In genomic region chr9:132283165-132283564, GRCh38 we compare ENCODE assay signal across 25 cellular contexts.
DNase-seq lines count a peak whose midpoint lies in the region; ATAC-seq, FAIRE-seq and TF ChIP-seq lines count a peak whose summit lies in the region.
"Had no signal": no experiment of that assay in that cellular context is flagged by ENCODE, and none has a peak within 500 bp of the region (broad histone marks: within the 10 kb centered on the region; RNA-seq: fewer than 3 reads in every experiment).

No MANE protein-coding gene starts in this region.

- H3K27ac ChIP-seq in IMR-90 (ENCODE audit: insufficient read depth, low read length) (no peak overlapping the region), K562 (ENCODE audit: extremely low read depth, low read depth, low read length) (no peak overlapping the region)
- H3K27ac ChIP-seq: KMS-11, psoas muscle, SJCRH30, transverse colon had no signal

- H3K27me3 Mint-ChIP-seq in activated naive CD4-positive, alpha-beta T cell treated with anti-CD3 and anti-CD28 coated beads for 36 hours (ENCODE audit: low read depth): no peaks in the 10 kb centered on the region
- H3K27me3 Mint-ChIP-seq: naive thymus-derived CD4-positive, alpha-beta T cell had no signal

- H2BK5ac ChIP-seq in IMR-90 (ENCODE audit: low read depth, low read length, poor library complexity, severe bottlenecking): no peak overlapping the region

- peaks cover 13% of the 10 kb centered on the region for H3K9me1 ChIP-seq in IMR-90 (ENCODE audit: insufficient read depth, low read length)
- H3K9me1 ChIP-seq in K562 (ENCODE audit: control insufficient read depth, insufficient read depth, low read length): no peaks in the 10 kb centered on the region

- no peaks in the 10 kb centered on the region for H3K9me3 Mint-ChIP-seq in activated naive CD4-positive, alpha-beta T cell treated with anti-CD3 and anti-CD28 coated beads for 36 hours
- H3K9me3 Mint-ChIP-seq: activated T-helper 2 cell treated with anti-CD3 and anti-CD28 coated beads, Interferon-gamma antibody, Interleukin-2, Interleukin-4, amounts not matched to agents 10 μg/mL and 5 μg/mL and 100 μg/mL, durations not matched to agents 14 hours and 24 hours and 36 hours; naive thymus-derived CD4-positive, alpha-beta T cell had no signal

- CTCF ChIA-PET in activated naive CD4-positive, alpha-beta T cell treated with anti-CD3 and anti-CD28 coated beads for 36 hours (lab: Charles Lee): no interaction called here
- CTCF ChIA-PET in IMR-90 (lab: Yijun Ruan, JAX) (no interaction called here), K562 (lab: Yijun Ruan, JAX; ENCODE audit: low intra/inter-chr PET ratio) (no interaction called here)

- H3K27me3 ChIP-seq in IMR-90 (ENCODE audit: control insufficient read depth, insufficient read depth, low read length) (no peaks in the 10 kb centered on the region), K562 (ENCODE audit: control insufficient read depth in 2 of 2, insufficient read depth in 2 of 2, low read length in 2 of 2) (no peaks in the 10 kb centered on the region)
- H3K27me3 ChIP-seq: SJCRH30, transverse colon had no signal

- H4K5ac ChIP-seq in IMR-90 (ENCODE audit: low read depth, low read length): peak overlapping the region; percentile 36; the same call in 1 of the 2 replicates

- H2BK120ac ChIP-seq in IMR-90 (ENCODE audit: low read depth, low read length): no peak overlapping the region

- peak; percentile 32 for FAIRE-seq in K562 (lab: Jason Lieb, UNC)
- FAIRE-seq: keratinocyte had no signal

- H3K9me3 ChIP-seq in IMR-90 (ENCODE audit: control insufficient read depth, insufficient read depth, low read length) (no peaks in the 10 kb centered on the region), K562 (replicated peaks; ENCODE audit: control insufficient read depth, insufficient read depth, low read depth, low read length) (no peaks in the 10 kb centered on the region)
- H3K9me3 ChIP-seq: Caco-2, psoas muscle, SJCRH30, transverse colon had no signal

- intact Hi-C loops in activated naive CD4-positive, alpha-beta T cell treated with anti-CD3 and anti-CD28 coated beads for 36 hours (cut with micrococcal nuclease): no loop called here
- intact Hi-C loops in IMR-90 (cut with micrococcal nuclease) (no loop called here), K562 (cut with micrococcal nuclease) (no loop called here)

- no peak overlapping the region for H2BK15ac ChIP-seq in IMR-90 (ENCODE audit: low read depth, low read length)

- no peaks in the 10 kb centered on the region for H3K79me2 ChIP-seq in K562 (ENCODE audit: control insufficient read depth, insufficient read depth, low read length)

- WGBS in IMR-90 (ENCODE audit: extremely low coverage in 2 of 2, insufficient read length in 1 of 2), 2 experiments: no CpG with 5 or more reads among the region's 4 CpGs
- WGBS in K562 (ENCODE audit: insufficient coverage, low coverage, missing lambda C conversion rate): 53% methylated on average over 4 of the region's 4 CpGs

- H3K4me1 ChIP-seq in IMR-90 (ENCODE audit: control insufficient read depth, insufficient read depth, low read length) (peaks cover 11% of the 10 kb centered on the region), K562 (replicated peaks in 1 of 2; ENCODE audit: control insufficient read depth in 2 of 2, insufficient read depth in 2 of 2, low read length in 2 of 2) (no peaks in the 10 kb centered on the region)
- H3K4me1 ChIP-seq: Caco-2, psoas muscle, SJCRH30, transverse colon had no signal

- no peaks in the 10 kb centered on the region for H3K4me1 Mint-ChIP-seq in activated naive CD4-positive, alpha-beta T cell treated with anti-CD3 and anti-CD28 coated beads for 36 hours (ENCODE audit: low read depth)

- no peak overlapping the region for H3K14ac ChIP-seq in IMR-90 (replicated peaks; ENCODE audit: low read depth, low read length)

- no peak overlapping the region for H3K18ac ChIP-seq in IMR-90 (ENCODE audit: low read depth, low read length)

- peaks cover 29% of the 10 kb centered on the region for H3K36me3 Mint-ChIP-seq in activated naive CD4-positive, alpha-beta T cell treated with anti-CD3 and anti-CD28 coated beads for 36 hours (ENCODE audit: low read depth)

- TF ChIP-seq EP300 in K562 (IDR thresholded peaks at IDR 0.05; ENCODE audit: low read length): no peak

- H3K79me1 ChIP-seq in IMR-90 (ENCODE audit: low read depth in 1 of 2, low read length in 2 of 2): peaks cover 23 to 28% of the 10 kb centered on the region in 2 experiments

- ATAC-seq in IMR-90 (ENCODE audit: low read depth) (no peak), K562 (no peak)
- peak; percentile 81 for ATAC-seq in stimulated activated naive CD8-positive, alpha-beta T cell treated with anti-CD3 and anti-CD28 coated beads, Interleukin-15, Interleukin-2, amounts not matched to agents 100 U/mL and 50 U/mL, for 24 hours
- ATAC-seq: left ventricle myocardium superior; naive thymus-derived CD4-positive, alpha-beta T cell; psoas muscle had no signal

- H3K4me2 ChIP-seq in IMR-90 (ENCODE audit: low read depth, low read length) (no peak overlapping the region), K562 (ENCODE audit: insufficient read depth, low read length) (no peak overlapping the region)
- H3K4me2 ChIP-seq: KMS-11 had no signal

- H4K8ac ChIP-seq in IMR-90 (ENCODE audit: low read depth in 2 of 2, low read length in 2 of 2): no peak overlapping the region

- no peak overlapping the region for H2AK9ac ChIP-seq in IMR-90 (replicated peaks; ENCODE audit: low read depth, low read length, poor library complexity)

- no peak overlapping the region for H2BK20ac ChIP-seq in IMR-90 (ENCODE audit: low read depth, low read length)

- H4K20me1 ChIP-seq in IMR-90 (ENCODE audit: insufficient read depth, low read length) (peaks cover 32% of the 10 kb centered on the region), K562 (replicated peaks; ENCODE audit: control insufficient read depth, insufficient read depth, low read length) (no peaks in the 10 kb centered on the region)

- no peak overlapping the region for H2AK5ac ChIP-seq in IMR-90 (ENCODE audit: low read depth, low read length)

- H2AFZ ChIP-seq in IMR-90 (replicated peaks; ENCODE audit: low read length, poor library complexity): no peak overlapping the region
- H2AFZ ChIP-seq in K562 (ENCODE audit: low read depth, low read length): no peak overlapping the region

- 0 out of 2 replicates have a peak overlapping the region, but pooled peaks have one; percentile 6 for H3K4ac ChIP-seq in IMR-90 (ENCODE audit: low read depth, low read length)

- H3K23ac ChIP-seq in IMR-90 (ENCODE audit: low read depth, low read length): no peak overlapping the region; the same call in 1 of the 2 replicates

- peak overlapping the region; percentile 41 for H3K27ac Mint-ChIP-seq in activated naive CD4-positive, alpha-beta T cell treated with anti-CD3 and anti-CD28 coated beads for 36 hours

- no peak overlapping the region for H3K56ac ChIP-seq in IMR-90 (ENCODE audit: extremely low read depth, insufficient read depth, low read length)

- no peak overlapping the region for H4K91ac ChIP-seq in IMR-90 (ENCODE audit: insufficient read depth, low read depth, low read length)

- peaks cover 43% of the 10 kb centered on the region for H3K36me3 ChIP-seq in IMR-90 (ENCODE audit: control insufficient read depth, insufficient read depth, low read length)
- H3K36me3 ChIP-seq in K562 (ENCODE audit: control insufficient read depth, insufficient read depth, low read length): peaks cover 87% of the 10 kb centered on the region

- POLR2A ChIA-PET in IMR-90 (lab: Charles Lee; ENCODE audit: unreplicated experiment): no interaction called here
- POLR2A ChIA-PET in K562 (lab: Yijun Ruan, JAX): no interaction called here

- DNase-seq in activated naive CD4-positive, alpha-beta T cell treated with anti-CD3 and anti-CD28 coated beads for 36 hours: no peak
- no peak for DNase-seq in activated naive CD4-positive, alpha-beta T cell treated with anti-CD3 and anti-CD28 coated beads, Interleukin-2, amount 50 U/mL, for 16 hours
- DNase-seq in IMR-90 (peak; percentile 34), K562 (ENCODE audit: extremely low read depth in 1 of 4, low spot score in 3 of 4) (peak in 2 of 4 experiments; percentile 18 to 30), 8988T (no peak), NCI-H524 (lab: John Stamatoyannopoulos, UW) (no peak)
- DNase-seq in stimulated activated naive CD8-positive, alpha-beta T cell treated with anti-CD3 and anti-CD28 coated beads, Interleukin-15, Interleukin-2, amounts not matched to agents 100 U/mL and 50 U/mL, for 24 hours: peak; percentile 20
- DNase-seq: C1 segment of cervical spinal cord; Caco-2; DMS79; GF-D8; glutamatergic neuron; left ventricle myocardium superior; midbrain; naive thymus-derived CD4-positive, alpha-beta T cell; NCI-H1417; NCI-H2029 treated with DMSO at 0.1 percent for 48 hours; NCI-H82; psoas muscle; SJCRH30; stimulated activated CD8-positive, alpha-beta memory T cell treated with anti-CD3 and anti-CD28 coated beads, Interleukin-4, amount 100 ng/mL, for 48 hours; transverse colon had no signal

- H3K4me3 Mint-ChIP-seq in activated naive CD4-positive, alpha-beta T cell treated with anti-CD3 and anti-CD28 coated beads for 36 hours: no peak overlapping the region
- H3K4me3 Mint-ChIP-seq: naive thymus-derived CD4-positive, alpha-beta T cell had no signal

- TF ChIP-seq POLR2A in IMR-90 (IDR thresholded peaks at IDR 0.05; ENCODE audit: low read depth, low read length): no peak
- no peak for TF ChIP-seq POLR2A in K562 (conservative IDR thresholded peaks at IDR 0.05)

- TF ChIP-seq RAD21 in IMR-90 (IDR thresholded peaks at IDR 0.05; ENCODE audit: low read length) (no peak), K562 (CRISPR knock-in tag; conservative IDR thresholded peaks at IDR 0.05 in 1 of 2, IDR thresholded peaks at IDR 0.05 in 1 of 2) (no peak)

- H3K4me3 ChIP-seq in IMR-90 (ENCODE audit: insufficient read depth, low read depth, low read length) (no peak overlapping the region), K562 (no peak overlapping the region)
- H3K4me3 ChIP-seq: psoas muscle, SJCRH30, transverse colon had no signal

- dilution Hi-C loops in IMR-90 (cut with HindIII; ENCODE audit: low sequenced_read_pairs, unreplicated experiment): no loop called here

- BruUV-seq in IMR-90 (replicated peaks; lab: Mats Ljungman, UMichigan): no TSS peak
- no TSS peak for BruUV-seq in K562 (replicated peaks; lab: Mats Ljungman, UMichigan)

- H3K9ac ChIP-seq in IMR-90 (ENCODE audit: low read depth, low read length) (no peak overlapping the region), K562 (ENCODE audit: insufficient read depth in 1 of 2, low read depth in 2 of 2, low read length in 2 of 2) (no peak overlapping the region)
- H3K9ac ChIP-seq: KMS-11 had no signal

- in situ Hi-C loops in IMR-90 (cut with MboI; ENCODE audit: low sequenced_read_pairs): no loop called here
- in situ Hi-C loops in K562 (cut with MboI): no loop called here

- TF ChIP-seq CTCF in IMR-90 (conservative IDR thresholded peaks at IDR 0.05; ENCODE audit: low read depth, low read length): no peak
- TF ChIP-seq CTCF in K562 (IDR thresholded peaks at IDR 0.05 in 2 of 3, conservative IDR thresholded peaks at IDR 0.05 in 1 of 3; ENCODE audit: insufficient read depth in 2 of 3, low read depth in 1 of 3, low read length in 3 of 3): no peak

TF ChIP-seq in IMR-90, 13 proteins besides CTCF, POLR2A, EP300 and RAD21 (continues in another document):
- TF ChIP-seq SMC3 (IDR thresholded peaks at IDR 0.05; ENCODE audit: low read depth, low read length) (no peak), CEBPB (IDR thresholded peaks at IDR 0.05; ENCODE audit: low read depth, low read length) (no peak)

TF ChIP-seq in K562, 482 proteins besides CTCF, POLR2A, EP300 and RAD21 (continues in another document):
- TF ChIP-seq CBFA2T3 (IDR thresholded peaks at IDR 0.05): peak; percentile 40; the same call in 1 of the 2 replicates
- TF ChIP-seq HDAC1 (IDR thresholded peaks at IDR 0.05): no peak

Comparison
In these comparisons a context has a peak if more than half of its experiments do, and no peak if none do; other contexts are left out.
1. DNase-seq: peak in IMR-90 (single experiment) and stimulated activated naive CD8-positive, alpha-beta T cell treated with anti-CD3 and anti-CD28 coated beads, Interleukin-15, Interleukin-2, amounts not matched to agents 100 U/mL and 50 U/mL, for 24 hours (single experiment); none in activated naive CD4-positive, alpha-beta T cell treated with anti-CD3 and anti-CD28 coated beads for 36 hours (single experiment), activated naive CD4-positive, alpha-beta T cell treated with anti-CD3 and anti-CD28 coated beads, Interleukin-2, amount 50 U/mL, for 16 hours (single experiment), 8988T (single experiment) and NCI-H524 (0 of 2).